8 cellular contexts compared by ENCODE assay signal in the genomic region with DNA sequence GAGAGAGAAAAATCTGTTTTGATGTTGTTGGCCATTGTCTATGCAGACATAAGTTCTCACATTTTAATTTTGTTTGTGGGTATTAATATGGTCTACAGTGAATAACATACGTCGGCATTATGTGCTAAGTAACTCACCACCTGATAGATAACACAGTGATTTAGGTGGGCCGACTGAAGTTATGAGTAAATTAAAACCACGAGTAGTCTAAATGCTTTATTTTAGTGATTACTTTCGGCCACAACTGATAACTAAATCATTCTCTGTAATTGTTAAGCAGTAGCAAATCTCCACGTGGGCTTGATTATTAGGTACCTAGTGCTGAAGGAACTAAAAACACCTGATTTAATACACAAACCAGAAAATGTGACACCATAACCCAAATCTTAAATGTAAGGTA. TPM values are rescaled to one million over a fixed set of nuclear protein-coding genes. Genes with fewer than 3 reads are reported as not detected.
DNase-seq lines count a peak whose midpoint lies in the region; ATAC-seq, FAIRE-seq and TF ChIP-seq lines count a peak whose summit lies in the region.

No MANE protein-coding gene starts in this region.

- H3K27me3 ChIP-seq in liver (ENCODE audit: control insufficient read depth in 4 of 4, insufficient read depth in 4 of 4, low read length in 3 of 4) (no peaks in the 10 kb centered on the region), transverse colon (no peaks in the 10 kb centered on the region)

- H3K9me3 ChIP-seq in liver (ENCODE audit: control insufficient read depth in 4 of 4, low read length in 3 of 4) (no peaks in the 10 kb centered on the region), transverse colon (no peaks in the 10 kb centered on the region)

- peaks cover 0 to under 1% (median 0%) of the 10 kb centered on the region in 4 donors for H3K36me3 ChIP-seq in liver (ENCODE audit: control insufficient read depth in 4 of 4, insufficient read depth in 3 of 4, low read depth in 1 of 4, low read length in 3 of 4)
- no peaks in the 10 kb centered on the region for H3K36me3 ChIP-seq in transverse colon

- H3K27ac ChIP-seq in liver (ENCODE audit: low read depth in 1 of 2, low read length in 2 of 2), result peak overlapping the region; percentile 95 to 96
- H3K27ac ChIP-seq in transverse colon, result peak overlapping the region; percentile 89 to 98 (median 92)

- TF ChIP-seq CTCF in liver (IDR thresholded peaks at IDR 0.05; ENCODE audit: low read depth, low read length, missing input control) (no peak), transverse colon (IDR thresholded peaks at IDR 0.05) (no peak)

- no peak for FAIRE-seq in RCC 7860 (lab: Jason Lieb, UNC)

- H3K4me3 ChIP-seq in liver (ENCODE audit: low read depth in 1 of 3, low read length in 3 of 3) (peak overlapping the region in 2 of 3 donors; percentile 70 to 95), transverse colon (peak overlapping the region in 3 of 4 donors; percentile 59 to 76 (median 72))

- H3K4me1 ChIP-seq in liver (ENCODE audit: control insufficient read depth in 4 of 4, insufficient read depth in 4 of 4, low read length in 3 of 4), result peaks cover 0 to 26% (median 8%) of the 10 kb centered on the region in 4 donors
- H3K4me1 ChIP-seq in transverse colon, result peaks cover 8 to 54% (median 33%) of the 10 kb centered on the region in 4 donors

- no peak for TF ChIP-seq RAD21 in liver (IDR thresholded peaks at IDR 0.05)

- TF ChIP-seq POLR2A in transverse colon (IDR thresholded peaks at IDR 0.05), result no peak

- no peak overlapping the region for H3K9ac ChIP-seq in liver (ENCODE audit: low read depth in 1 of 2, low read length in 2 of 2)

- H3K4me1 Mint-ChIP-seq in activated T-cell treated with anti-CD3 and anti-CD28 coated beads, Interleukin-2, amount 50 U/mL, for 72 hours (ENCODE audit: low read depth), result peaks cover 47% of the 10 kb centered on the region
- H3K4me1 Mint-ChIP-seq in activated naive CD8-positive, alpha-beta T cell treated with anti-CD3 and anti-CD28 coated beads, Interleukin-2, amount 10 ng/mL, durations not matched to agents 7 days and 5 days, result peaks cover 34% of the 10 kb centered on the region

- H3K4me3 Mint-ChIP-seq in activated T-cell treated with anti-CD3 and anti-CD28 coated beads, Interleukin-2, amount 50 U/mL, for 72 hours, result peak overlapping the region; percentile 92
- H3K4me3 Mint-ChIP-seq in activated naive CD8-positive, alpha-beta T cell treated with anti-CD3 and anti-CD28 coated beads, Interleukin-2, amount 10 ng/mL, durations not matched to agents 7 days and 5 days, result peak overlapping the region; percentile 91

- no peaks in the 10 kb centered on the region for H3K27me3 Mint-ChIP-seq in activated T-cell treated with anti-CD3 and anti-CD28 coated beads, Interleukin-2, amount 50 U/mL, for 72 hours (ENCODE audit: low read depth)
- no peaks in the 10 kb centered on the region for H3K27me3 Mint-ChIP-seq in activated naive CD8-positive, alpha-beta T cell treated with anti-CD3 and anti-CD28 coated beads, Interleukin-2, amount 10 ng/mL, durations not matched to agents 7 days and 5 days

- intact Hi-C loops in transverse colon (cut with DNase I; ENCODE audit: low total_unique reads), result loop anchor here (10.0 kb wide), 1 partner anchor 126 kb away; a partner anchor contains a TSS

- in situ Hi-C loops in transverse colon (cut with MboI; ENCODE audit: low pct_ligation_motif_present in 1 of 4, low pct_unique_long_range_greater_than_20kb in 1 of 4, low sequenced_read_pairs in 3 of 4), result loop anchor here in 2 of 4 donors (10.0 to 25.0 kb wide), 3 partner anchors 136 to 444 kb away; a partner anchor contains a TSS

- no peaks in the 10 kb centered on the region for H3K36me3 Mint-ChIP-seq in activated T-cell treated with anti-CD3 and anti-CD28 coated beads, Interleukin-2, amount 50 U/mL, for 72 hours (ENCODE audit: insufficient read depth in 2 of 2)
- peaks cover 2% of the 10 kb centered on the region for H3K36me3 Mint-ChIP-seq in activated naive CD8-positive, alpha-beta T cell treated with anti-CD3 and anti-CD28 coated beads, Interleukin-2, amount 10 ng/mL, durations not matched to agents 7 days and 5 days

- 57% methylated on average over 6 of the region's 6 CpGs for WGBS in liver
- WGBS in transverse colon (ENCODE audit: low coverage in 1 of 2), 2 donors, result 25 to 36% methylated on average over 6 of the region's 6 CpGs

- TF ChIP-seq EP300 in transverse colon (IDR thresholded peaks at IDR 0.05; ENCODE audit: low read depth), result no peak

- no peak for DNase-seq in activated T-cell treated with anti-CD3 and anti-CD28 coated beads, Interleukin-2, amount 50 U/mL, for 72 hours
- DNase-seq in activated T-cell treated with anti-CD3 and anti-CD28 coated beads, Interleukin-2, amount 50 U/mL, for 1 hour, result no peak
- no peak for DNase-seq in activated naive CD8-positive, alpha-beta T cell treated with anti-CD3 and anti-CD28 coated beads, Interleukin-2, amount 10 ng/mL, durations not matched to agents 7 days and 5 days
- DNase-seq in transverse colon (no peak), RCC 7860 (ENCODE audit: low spot score) (no peak)

- POLR2A ChIA-PET in activated naive CD8-positive, alpha-beta T cell treated with anti-CD3 and anti-CD28 coated beads, Interleukin-2, amount 10 ng/mL, durations not matched to agents 7 days and 5 days (lab: Charles Lee), result interaction anchor here (1.8 kb wide), 1 partner anchor 146 kb away, joined by 7 read pairs; no protein-coding TSS in a partner anchor

- H3K9me3 Mint-ChIP-seq in activated T-cell treated with anti-CD3 and anti-CD28 coated beads, Interleukin-2, amount 50 U/mL, for 72 hours, result no peaks in the 10 kb centered on the region
- H3K9me3 Mint-ChIP-seq in activated naive CD8-positive, alpha-beta T cell treated with anti-CD3 and anti-CD28 coated beads, Interleukin-2, amount 10 ng/mL, durations not matched to agents 7 days and 5 days, result no peaks in the 10 kb centered on the region

- peak overlapping the region; percentile 87 for H3K27ac Mint-ChIP-seq in activated T-cell treated with anti-CD3 and anti-CD28 coated beads, Interleukin-2, amount 50 U/mL, for 72 hours
- peak overlapping the region; percentile 88 for H3K27ac Mint-ChIP-seq in activated naive CD8-positive, alpha-beta T cell treated with anti-CD3 and anti-CD28 coated beads, Interleukin-2, amount 10 ng/mL, durations not matched to agents 7 days and 5 days

- no peak for ATAC-seq in activated T-cell treated with anti-CD3 and anti-CD28 coated beads, Interleukin-2, amount 50 U/mL, for 72 hours (replicated peaks in 1 of 2)
- ATAC-seq in activated naive CD8-positive, alpha-beta T cell treated with anti-CD3 and anti-CD28 coated beads, Interleukin-2, amount 10 ng/mL, durations not matched to agents 7 days and 5 days (ENCODE audit: low read depth), result no peak
- ATAC-seq in HG03280 (IDR thresholded peaks at IDR 0.05; ENCODE audit: unreplicated experiment), result no peak
- ATAC-seq in HG02973 (IDR thresholded peaks at IDR 0.05; ENCODE audit: unreplicated experiment), result no peak

TF ChIP-seq in liver, 16 proteins besides CTCF, POLR2A, EP300 and RAD21:
- TF ChIP-seq FOXA1 (IDR thresholded peaks at IDR 0.05), result no peak
- no peak for TF ChIP-seq HNF4A (conservative IDR thresholded peaks at IDR 0.05)
- no peak for TF ChIP-seq TAF1 (conservative IDR thresholded peaks at IDR 0.05)
- TF ChIP-seq JUND (IDR thresholded peaks at IDR 0.05), result no peak
- no peak for TF ChIP-seq GABPA (IDR thresholded peaks at IDR 0.05 in 1 of 2, conservative IDR thresholded peaks at IDR 0.05 in 1 of 2)
- TF ChIP-seq, protein P1, sequence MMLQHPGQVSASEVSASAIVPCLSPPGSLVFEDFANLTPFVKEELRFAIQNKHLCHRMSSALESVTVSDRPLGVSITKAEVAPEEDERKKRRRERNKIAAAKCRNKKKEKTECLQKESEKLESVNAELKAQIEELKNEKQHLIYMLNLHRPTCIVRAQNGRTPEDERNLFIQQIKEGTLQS (IDR thresholded peaks at IDR 0.05), result no peak
- no peak for TF ChIP-seq EGR1 (IDR thresholded peaks at IDR 0.05; ENCODE audit: low read depth in 2 of 2)
- TF ChIP-seq, protein P2, sequence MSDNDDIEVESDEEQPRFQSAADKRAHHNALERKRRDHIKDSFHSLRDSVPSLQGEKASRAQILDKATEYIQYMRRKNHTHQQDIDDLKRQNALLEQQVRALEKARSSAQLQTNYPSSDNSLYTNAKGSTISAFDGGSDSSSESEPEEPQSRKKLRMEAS (IDR thresholded peaks at IDR 0.05), result no peak
- no peak for TF ChIP-seq NR2F2 (IDR thresholded peaks at IDR 0.05)

RNA-seq across cellular contexts. Expression of a gene that starts 1.2 kb away (rescaled TPM):
- total RNA-seq in activated T-cell treated with anti-CD3 and anti-CD28 coated beads, Interleukin-2, amount 50 U/mL, for 72 hours, result 10 to 100 TPM; 12.0 to 12.6 TPM
- total RNA-seq in activated naive CD8-positive, alpha-beta T cell treated with anti-CD3 and anti-CD28 coated beads, Interleukin-2, amount 10 ng/mL, durations not matched to agents 7 days and 5 days, result 10 to 100 TPM; 26.2 to 26.6 TPM
- total RNA-seq in liver (10 to 100 TPM; 15.1 to 32.0 TPM), transverse colon (10 to 100 TPM; 25.8 to 52.9 (median 40.6) TPM)
- polyA plus RNA-seq in liver, result 1 to 10 TPM; 3.5 to 4.1 TPM

RNA-seq across cellular contexts. Expression of a gene that starts 3.0 kb away (rescaled TPM):
- 1 to 10 TPM; 5.3 to 6.6 TPM for total RNA-seq in activated T-cell treated with anti-CD3 and anti-CD28 coated beads, Interleukin-2, amount 50 U/mL, for 72 hours
- total RNA-seq in activated naive CD8-positive, alpha-beta T cell treated with anti-CD3 and anti-CD28 coated beads, Interleukin-2, amount 10 ng/mL, durations not matched to agents 7 days and 5 days, result 1 to 10 TPM; 4.4 to 4.7 TPM
- total RNA-seq in liver, result 1 to 10 TPM; 1.9 to 6.4 TPM
- 1 to 10 TPM in 1 of 2 donors, under 1 TPM in 1; 0.78 to 2.0 TPM for polyA plus RNA-seq in liver
- 10 to 100 TPM in 3 of 4 donors, 1 to 10 TPM in 1; 6.1 to 30.3 (median 14.4) TPM for total RNA-seq in transverse colon
